Comparison of ENCODE assay signal across 10 cellular contexts in genomic region chr7:99140813-99141212, GRCh38. TPM values are rescaled to one million over a fixed set of nuclear protein-coding genes. Genes with fewer than 3 reads are reported as not detected.
DNase-seq lines count a peak whose midpoint lies in the region; ATAC-seq, FAIRE-seq and TF ChIP-seq lines count a peak whose summit lies in the region.
"Had no signal": no experiment of that assay in that cellular context is flagged by ENCODE, and none has a peak within 500 bp of the region (broad histone marks: within the 10 kb centered on the region; RNA-seq: fewer than 3 reads in every experiment).

No MANE protein-coding gene starts in this region.

- peak overlapping the region in 8 of 9 donors; percentile 37 to 98 (median 96) for H3K27ac Mint-ChIP-seq in naive thymus-derived CD4-positive, alpha-beta T cell

- CTCF ChIA-PET in naive thymus-derived CD4-positive, alpha-beta T cell (lab: Charles Lee): interaction anchor here (0.6 kb wide), 1 partner anchor 20 kb away, joined by 5 read pairs; no protein-coding TSS in a partner anchor

- peak overlapping the region in 9 of 10 donors; percentile 88 to 99 (median 92) for H3K4me3 Mint-ChIP-seq in naive thymus-derived CD4-positive, alpha-beta T cell

- no peak for FAIRE-seq in bronchial epithelial cell (lab: Jason Lieb, UNC)

- TF ChIP-seq POLR2A in vagina (IDR thresholded peaks at IDR 0.05): no peak

- peaks cover 0 to 11% (median 0%) of the 10 kb centered on the region in 5 donors for H3K36me3 Mint-ChIP-seq in naive thymus-derived CD4-positive, alpha-beta T cell

- H3K36me3 ChIP-seq in left ventricle myocardium inferior (no peaks in the 10 kb centered on the region), bronchial epithelial cell (ENCODE audit: control insufficient read depth, insufficient read depth, low read length) (no peaks in the 10 kb centered on the region), vagina (no peaks in the 10 kb centered on the region)
- H3K36me3 ChIP-seq in naive thymus-derived CD4-positive, alpha-beta T cell (ENCODE audit: control insufficient read depth in 2 of 3, insufficient read depth in 3 of 3, low read length in 3 of 3): peaks cover 0 to 3% (median 0%) of the 10 kb centered on the region in 3 experiments

- DNase-seq in left ventricle myocardium inferior (no peak), cardiac septum (ENCODE audit: low spot score) (no peak), bronchial epithelial cell (ENCODE audit: low read depth) (peak; percentile 38), vagina (ENCODE audit: extremely low spot score in 2 of 2) (no peak), mesenteric fat pad (ENCODE audit: low spot score) (no peak), NCI-H2171 treated with DMSO at 0.1 percent for 48 hours (lab: John Stamatoyannopoulos, UW) (no peak)
- peak in 2 of 9 donors; percentile 1 to 6 for DNase-seq in naive thymus-derived CD4-positive, alpha-beta T cell
- DNase-seq: DMS 273 treated with DMSO at 0.1 percent for 48 hours, NCI-H1436 treated with DMSO at 0.1 percent for 48 hours had no signal

- no peak for TF ChIP-seq CTCF in left ventricle myocardium inferior (IDR thresholded peaks at IDR 0.05; ENCODE audit: borderline replicate concordance)
- TF ChIP-seq CTCF in bronchial epithelial cell (IDR thresholded peaks at IDR 0.05; ENCODE audit: insufficient read depth, low read length, severe bottlenecking): no peak
- TF ChIP-seq CTCF in vagina (IDR thresholded peaks at IDR 0.05): no peak

- H3K4me1 ChIP-seq in left ventricle myocardium inferior (peaks cover 76% of the 10 kb centered on the region), vagina (peaks cover 70% of the 10 kb centered on the region)
- H3K4me1 ChIP-seq in naive thymus-derived CD4-positive, alpha-beta T cell (ENCODE audit: control insufficient read depth in 2 of 2, insufficient read depth in 2 of 2, low read length in 2 of 2): peaks cover 5 to 14% of the 10 kb centered on the region in 2 donors

- H3K9me3 ChIP-seq in left ventricle myocardium inferior (replicated peaks) (no peaks in the 10 kb centered on the region), vagina (no peaks in the 10 kb centered on the region)
- no peaks in the 10 kb centered on the region for H3K9me3 ChIP-seq in naive thymus-derived CD4-positive, alpha-beta T cell (ENCODE audit: control insufficient read depth in 2 of 3, low read length in 3 of 3)

- no peaks in the 10 kb centered on the region for H3K27me3 ChIP-seq in left ventricle myocardium inferior (ENCODE audit: low read depth)
- no peaks in the 10 kb centered on the region for H3K27me3 ChIP-seq in bronchial epithelial cell (ENCODE audit: control insufficient read depth, insufficient read depth, low read length)
- no peaks in the 10 kb centered on the region for H3K27me3 ChIP-seq in naive thymus-derived CD4-positive, alpha-beta T cell (ENCODE audit: control insufficient read depth in 2 of 2, insufficient read depth in 2 of 2, low read length in 2 of 2)
- H3K27me3 ChIP-seq in vagina: no peaks in the 10 kb centered on the region

- H3K27ac ChIP-seq in left ventricle myocardium inferior (replicated peaks) (peak overlapping the region; percentile 99), vagina (peak overlapping the region; percentile 100)
- peak overlapping the region; percentile 90 for H3K27ac ChIP-seq in naive thymus-derived CD4-positive, alpha-beta T cell (ENCODE audit: low read depth, low read length)

- ATAC-seq in naive thymus-derived CD4-positive, alpha-beta T cell: no peak
- ATAC-seq in HG03039 (IDR thresholded peaks at IDR 0.05; ENCODE audit: unreplicated experiment): no peak

- no peaks in the 10 kb centered on the region for H3K9me3 Mint-ChIP-seq in naive thymus-derived CD4-positive, alpha-beta T cell

- H3K4me1 Mint-ChIP-seq in naive thymus-derived CD4-positive, alpha-beta T cell: peaks cover 44 to 74% (median 61%) of the 10 kb centered on the region in 7 donors

- no peaks in the 10 kb centered on the region for H3K27me3 Mint-ChIP-seq in naive thymus-derived CD4-positive, alpha-beta T cell

- POLR2A ChIA-PET in naive thymus-derived CD4-positive, alpha-beta T cell (lab: Charles Lee): interaction anchor here (0.6 kb wide), 1 partner anchor 62 kb away, joined by 3 read pairs; no protein-coding TSS in a partner anchor

- intact Hi-C loops in left ventricle myocardium inferior (cut with micrococcal nuclease) (no loop called here), cardiac septum (cut with DNase I) (loop anchor here (2.0 to 5.0 kb wide), 3 partner anchors 16 to 186 kb away; partner anchors contain the start of gene ARPC1A), vagina (cut with DNase I) (loop anchor here (5.0 to 10.0 kb wide), 2 partner anchors 104 to 264 kb away; partner anchors contain the start of genes BUD31 and PDAP1)
- intact Hi-C loops in naive thymus-derived CD4-positive, alpha-beta T cell (cut with micrococcal nuclease): loop anchor here (5.0 to 10.0 kb wide), 9 partner anchors 79 to 874 kb away; partner anchors contain the start of genes ZKSCAN5 (in 2 of the 2), ZNF394 (in 2 of the 2), BUD31 (in 1 of the 2) and PDAP1 (in 1 of the 2)

- H3K4me3 ChIP-seq in left ventricle myocardium inferior (peak overlapping the region; percentile 100), bronchial epithelial cell (ENCODE audit: low read depth, low read length) (peak overlapping the region; percentile 58), vagina (peak overlapping the region in 1 of 2 donors; percentile 97)
- H3K4me3 ChIP-seq in naive thymus-derived CD4-positive, alpha-beta T cell (ENCODE audit: low read length): no peak overlapping the region

RNA-seq across cellular contexts. Expression of gene SMURF1, which starts 3.1 kb away (rescaled TPM):
- total RNA-seq in left ventricle myocardium inferior (10.0 TPM), cardiac septum (13.2 TPM), bronchial epithelial cell (36.5 and 42.4 TPM in 2 replicates), vagina (30.0 TPM), mesenteric fat pad (31.2 TPM)
- total RNA-seq in naive thymus-derived CD4-positive, alpha-beta T cell: 10 to 100 TPM; 14.6 to 26.4 (median 20.8) TPM
- 1 to 10 TPM; 1.3 to 2.4 TPM for polyA plus RNA-seq in naive thymus-derived CD4-positive, alpha-beta T cell
